ENCODE assay signal across 14 cellular contexts in genomic region chr2:121707920-121708361, GRCh38. TPM values are rescaled to one million over a fixed set of nuclear protein-coding genes. Genes with fewer than 3 reads are reported as not detected.
A peak's percentile ranks its signal among the peaks of the same experiment; 100 is the strongest.
DNase-seq lines count a peak whose midpoint lies in the region; ATAC-seq and TF ChIP-seq lines count a peak whose summit lies in the region.
"Had no signal": no experiment of that assay in that cellular context is flagged by ENCODE, and none has a peak within 500 bp of the region (broad histone marks: within the 10 kb centered on the region; RNA-seq: fewer than 3 reads in every experiment).

No MANE protein-coding gene starts in this region.

- TF ChIP-seq CTCF in mammary epithelial cell (conservative IDR thresholded peaks at IDR 0.05 in 1 of 2, IDR thresholded peaks at IDR 0.05 in 1 of 2; ENCODE audit: extremely low read depth in 1 of 2, insufficient read depth in 1 of 2, low read depth in 1 of 2, low read length in 2 of 2) = no peak
- TF ChIP-seq CTCF in MCF 10A (IDR thresholded peaks at IDR 0.05; ENCODE audit: unreplicated experiment) = no peak
- no peak for TF ChIP-seq CTCF in lung (IDR thresholded peaks at IDR 0.05; ENCODE audit: control extremely low read depth, extremely low read depth)
- no peak for TF ChIP-seq CTCF in HFFc6 (IDR thresholded peaks at IDR 0.05)
- TF ChIP-seq CTCF in GM13977 (IDR thresholded peaks at IDR 0.05; ENCODE audit: extremely low read depth, insufficient read depth, missing control alignments) = no peak

- no peak for ATAC-seq in lung (ENCODE audit: insufficient read depth, low FRiP score)
- ATAC-seq: HCT116 had no signal

- no peak overlapping the region for H3K9ac ChIP-seq in mammary epithelial cell (ENCODE audit: insufficient read depth, low read length)
- H3K9ac ChIP-seq: parathyroid adenoma had no signal

- peak; percentile 64 for DNase-seq in mammary epithelial cell
- DNase-seq in MCF 10A (ENCODE audit: unreplicated experiment) = no peak
- peak; percentile 38 for DNase-seq in astrocyte of the hippocampus (ENCODE audit: low read depth, low spot score)
- DNase-seq in lung (ENCODE audit: low spot score) = peak; percentile 46
- DNase-seq in HFFc6 = no peak
- DNase-seq in GM13977 (ENCODE audit: low spot score) = no peak
- no peak for DNase-seq in activated naive CD4-positive, alpha-beta T cell (lab: John Stamatoyannopoulos, UW)
- no peak for DNase-seq in NCI-H1105 (lab: John Stamatoyannopoulos, UW)
- DNase-seq: activated B cell treated with CpG ODN at 0.5 μM for 24 hours, EL, left ventricle myocardium inferior, NCI-H1436 had no signal

- H3K27me3 Mint-ChIP-seq in MCF 10A (ENCODE audit: insufficient read depth, unreplicated experiment) (no peaks in the 10 kb centered on the region), HFFc6 (ENCODE audit: insufficient read depth) (peaks cover 4% of the 10 kb centered on the region)

- H3K36me3 Mint-ChIP-seq in MCF 10A (ENCODE audit: insufficient read depth, unreplicated experiment) (no peaks in the 10 kb centered on the region), HFFc6 (ENCODE audit: low read depth) (no peaks in the 10 kb centered on the region)

- no peaks in the 10 kb centered on the region for H3K79me2 ChIP-seq in mammary epithelial cell (ENCODE audit: insufficient read depth, low read length)
- H3K79me2 ChIP-seq: parathyroid adenoma had no signal

- H3K27me3 ChIP-seq in mammary epithelial cell (ENCODE audit: insufficient read depth, low read length) (no peaks in the 10 kb centered on the region), lung (ENCODE audit: control insufficient read depth, insufficient read depth) (no peaks in the 10 kb centered on the region)

- intact Hi-C loops in mammary epithelial cell (cut with micrococcal nuclease) (no loop called here), MCF 10A (cut with micrococcal nuclease) (no loop called here)

- H3K27ac ChIP-seq in mammary epithelial cell (ENCODE audit: insufficient read depth, low read depth, low read length) (no peak overlapping the region), lung (ENCODE audit: low read depth in 1 of 2, low read length in 1 of 2) (no peak overlapping the region)
- H3K27ac ChIP-seq: left ventricle myocardium inferior, parathyroid adenoma had no signal

- no peak overlapping the region for H3K4me3 ChIP-seq in mammary epithelial cell (replicated peaks in 1 of 3; ENCODE audit: insufficient read depth in 1 of 3, low read depth in 2 of 3, low read length in 3 of 3)
- no peak overlapping the region for H3K4me3 ChIP-seq in lung
- H3K4me3 ChIP-seq: left ventricle myocardium inferior had no signal

- dilution Hi-C loops in mammary epithelial cell (cut with HindIII; ENCODE audit: low sequenced_read_pairs) = no loop called here

- CTCF ChIA-PET in mammary epithelial cell (lab: Charles Lee; ENCODE audit: low non-redundant PET) (interaction anchor here (0.6 kb wide), 1 partner anchor 183 kb away, joined by 3 read pairs; no protein-coding TSS in a partner anchor), MCF 10A (lab: Yijun Ruan, JAX) (interaction anchor here (0.6 to 1.1 kb wide), 3 partner anchors 10 to 664 kb away, joined by 3 read pairs; no protein-coding TSS in a partner anchor)

- H3K9me3 ChIP-seq in mammary epithelial cell (replicated peaks; ENCODE audit: insufficient read depth, low read length) (no peaks in the 10 kb centered on the region), lung (ENCODE audit: control insufficient read depth in 2 of 2, insufficient read depth in 1 of 2, low read length in 1 of 2) (no peaks in the 10 kb centered on the region)
- H3K9me3 ChIP-seq: left ventricle myocardium inferior had no signal

- H3K4me3 Mint-ChIP-seq in MCF 10A (ENCODE audit: unreplicated experiment) (no peak overlapping the region), HFFc6 (no peak overlapping the region)
- H3K4me3 Mint-ChIP-seq: activated B cell treated with CpG ODN at 0.5 μM for 24 hours had no signal

- BruUV-seq in mammary epithelial cell (replicated peaks; lab: Mats Ljungman, UMichigan) = no TSS peak
- BruUV-seq in MCF 10A (replicated peaks; lab: Mats Ljungman, UMichigan) = no TSS peak

- H3K9me3 Mint-ChIP-seq in MCF 10A (ENCODE audit: unreplicated experiment) (no peaks in the 10 kb centered on the region), HFFc6 (no peaks in the 10 kb centered on the region)
- H3K9me3 Mint-ChIP-seq: activated B cell treated with CpG ODN at 0.5 μM for 24 hours had no signal

- peaks cover 30% of the 10 kb centered on the region for H3K4me1 ChIP-seq in mammary epithelial cell (ENCODE audit: insufficient read depth, low read length)
- no peaks in the 10 kb centered on the region for H3K4me1 ChIP-seq in lung (ENCODE audit: control insufficient read depth in 2 of 2, insufficient read depth in 2 of 2, low read length in 2 of 2)
- H3K4me1 ChIP-seq: left ventricle myocardium inferior, parathyroid adenoma had no signal

- H2AFZ ChIP-seq in mammary epithelial cell (ENCODE audit: low read depth, low read length) = no peak overlapping the region
- H2AFZ ChIP-seq: parathyroid adenoma had no signal

- WGBS in mammary epithelial cell (ENCODE audit: low coverage, missing lambda C conversion rate) = 72% methylated on average over 5 of the region's 5 CpGs
- WGBS in lung, 2 donors = 51 to 71% methylated on average over 5 of the region's 5 CpGs

- no peak overlapping the region for H3K4me2 ChIP-seq in mammary epithelial cell (ENCODE audit: insufficient read depth, low read depth, low read length)

- H4K20me1 ChIP-seq in mammary epithelial cell (ENCODE audit: insufficient read depth, low read length) = no peaks in the 10 kb centered on the region

- POLR2A ChIA-PET in MCF 10A (lab: Yijun Ruan, JAX) = interaction anchor here (0.6 to 1.2 kb wide), 3 partner anchors 11 to 1150 kb away, joined by 3 to 4 read pairs (median 4); no protein-coding TSS in a partner anchor

- H3K27ac Mint-ChIP-seq in MCF 10A (ENCODE audit: low read depth, unreplicated experiment) = no peak overlapping the region
- no peak overlapping the region for H3K27ac Mint-ChIP-seq in HFFc6
- H3K27ac Mint-ChIP-seq: activated B cell treated with CpG ODN at 0.5 μM for 24 hours had no signal

- H3K4me1 Mint-ChIP-seq in MCF 10A (ENCODE audit: insufficient read depth, unreplicated experiment) (peaks cover 12% of the 10 kb centered on the region), HFFc6 (ENCODE audit: low read depth) (peaks cover 26% of the 10 kb centered on the region)
- H3K4me1 Mint-ChIP-seq: activated B cell treated with CpG ODN at 0.5 μM for 24 hours had no signal

- H3K36me3 ChIP-seq in mammary epithelial cell (ENCODE audit: insufficient read depth, low read length) = no peaks in the 10 kb centered on the region
- no peaks in the 10 kb centered on the region for H3K36me3 ChIP-seq in lung (ENCODE audit: control insufficient read depth in 2 of 2, insufficient read depth in 2 of 2, low read length in 2 of 2)
- H3K36me3 ChIP-seq: left ventricle myocardium inferior had no signal

- in situ Hi-C loops in mammary epithelial cell (cut with MboI; ENCODE audit: low sequenced_read_pairs in 2 of 2) = loop anchor here (25.0 kb wide), 1 partner anchor 621 kb away; no protein-coding TSS in a partner anchor
- in situ Hi-C loops in GM13977 (cut with MboI; ENCODE audit: low pct_unique_long_range_greater_than_20kb, low sequenced_read_pairs, unreplicated experiment) = loop anchor here (25.0 kb wide), 1 partner anchor 321 kb away; no protein-coding TSS in a partner anchor

RNA-seq across cellular contexts. Expression of gene NIFK, which starts 28.7 kb away (rescaled TPM):
- total RNA-seq in mammary epithelial cell (10 to 100 TPM; 44.5 to 88.7 TPM), MCF 10A (2022) (111 and 171 TPM in 2 replicates), lung (10 to 100 TPM; 32.2 to 34.9 TPM)
- polyA plus RNA-seq in mammary epithelial cell (27.5 TPM), lung (10 to 100 TPM; 35.9 to 78.0 TPM)
- 14.3 TPM for polyA minus RNA-seq in mammary epithelial cell
- 10 to 100 TPM; 67.2 to 82.4 (median 73.3) TPM for total RNA-seq in HFFc6 (2021; fragmentation: NEBNext Ultra II Directional; extraction: Animal tissue kit (Norgen Biotek cat#: 25700))

RNA-seq across cellular contexts. Expression of gene TSN, which starts 47.5 kb away (rescaled TPM):
- total RNA-seq in mammary epithelial cell (10 to 100 TPM; 54.0 to 62.6 TPM), MCF 10A (2022) (60.7 and 78.2 TPM in 2 replicates), lung (10 to 100 TPM; 50.1 to 53.8 TPM)
- polyA plus RNA-seq in mammary epithelial cell (31.7 TPM), lung (10 to 100 TPM; 20.5 to 28.1 TPM)
- 177 TPM for polyA minus RNA-seq in mammary epithelial cell
- total RNA-seq in HFFc6 (2021; fragmentation: NEBNext Ultra II Directional; extraction: Animal tissue kit (Norgen Biotek cat#: 25700)) = 10 to 100 TPM; 74.8 to 91.2 (median 83.2) TPM

RNA-seq across cellular contexts. Expression of gene CLASP1, which starts 58.7 kb away (rescaled TPM):
- total RNA-seq in mammary epithelial cell (100 to 1,000 TPM; 112 to 248 TPM), MCF 10A (2022) (76.5 and 81.9 TPM in 2 replicates), lung (100 to 1,000 TPM in 1 of 2 donors, 10 to 100 TPM in 1; 48.7 to 128 TPM)
- polyA plus RNA-seq in mammary epithelial cell (9.7 TPM), lung (10 to 100 TPM in 1 of 2 donors, 1 to 10 TPM in 1; 7.4 to 12.6 TPM)
- polyA minus RNA-seq in mammary epithelial cell = 161 TPM
- 10 to 100 TPM; 38.2 to 49.0 (median 41.1) TPM for total RNA-seq in HFFc6 (2021; fragmentation: NEBNext Ultra II Directional; extraction: Animal tissue kit (Norgen Biotek cat#: 25700))

Comparison
In these comparisons a context has a peak if more than half of its experiments do, and no peak if none do; other contexts are left out.
1. DNase-seq: peak in mammary epithelial cell (single experiment), astrocyte of the hippocampus (single experiment) and lung (single experiment); none in MCF 10A (single experiment), HFFc6 (single experiment), GM13977 (single experiment), activated naive CD4-positive, alpha-beta T cell (0 of 4) and NCI-H1105 (single experiment).